Comparison of ENCODE assay signal across 11 cellular contexts in genomic region chr15:71679223-71680078, GRCh38.
A peak's percentile ranks its signal among the peaks of the same experiment; 100 is the strongest.
DNase-seq lines count a peak whose midpoint lies in the region; ATAC-seq lines count a peak whose summit lies in the region.
"Had no signal": no experiment of that assay in that cellular context is flagged by ENCODE, and none has a peak within 500 bp of the region (broad histone marks: within the 10 kb centered on the region; RNA-seq: fewer than 3 reads in every experiment).

No MANE protein-coding gene starts in this region.

- H3K27me3 Mint-ChIP-seq in activated CD4-positive, alpha-beta T cell treated with anti-CD3 and anti-CD28 coated beads, Interleukin-2, amount 10 ng/mL, durations not matched to agents 24 days and 14 days, result peaks cover 5% of the 10 kb centered on the region

- no peaks in the 10 kb centered on the region for H3K36me3 ChIP-seq in SJSA1
- no peaks in the 10 kb centered on the region for H3K36me3 ChIP-seq in skeletal muscle tissue (ENCODE audit: control insufficient read depth in 3 of 3, insufficient read depth in 3 of 3, low read length in 3 of 3)

- peak; percentile 48 for DNase-seq in activated CD4-positive, alpha-beta T cell treated with anti-CD3 and anti-CD28 coated beads, Interleukin-2, amount 10 ng/mL, durations not matched to agents 24 days and 14 days
- no peak for DNase-seq in activated CD4-positive, alpha-beta T cell treated with anti-CD3 and anti-CD28 coated beads, Interleukin-2, amount 50 U/mL, for 48 hours
- DNase-seq in SJSA1 (ENCODE audit: low read depth in 1 of 2, low spot score in 2 of 2) (no peak), fibroblast of peridontal ligament (ENCODE audit: extremely low read depth) (peak; percentile 33), OCI-M1 (lab: John Stamatoyannopoulos, UW) (no peak)
- DNase-seq in stimulated activated CD4-positive, alpha-beta T cell treated with anti-CD3 and anti-CD28 coated beads, Interleukin-4, amount 100 ng/mL, for 24 hours, result no peak
- DNase-seq: GDM1, retina, RPMI8226 had no signal

- no peaks in the 10 kb centered on the region for H3K36me3 Mint-ChIP-seq in activated CD4-positive, alpha-beta T cell treated with anti-CD3 and anti-CD28 coated beads, Interleukin-2, amount 10 ng/mL, durations not matched to agents 24 days and 14 days (ENCODE audit: low read depth)

- H3K27me3 ChIP-seq in SJSA1 (replicated peaks), result no peaks in the 10 kb centered on the region
- no peaks in the 10 kb centered on the region for H3K27me3 ChIP-seq in skeletal muscle tissue (ENCODE audit: control insufficient read depth in 3 of 3, insufficient read depth in 3 of 3, low read length in 3 of 3)

- H3K4me1 Mint-ChIP-seq in activated CD4-positive, alpha-beta T cell treated with anti-CD3 and anti-CD28 coated beads, Interleukin-2, amount 10 ng/mL, durations not matched to agents 24 days and 14 days, result peaks cover 25% of the 10 kb centered on the region

- H3K27ac Mint-ChIP-seq in activated CD4-positive, alpha-beta T cell treated with anti-CD3 and anti-CD28 coated beads, Interleukin-2, amount 10 ng/mL, durations not matched to agents 24 days and 14 days, result no peak overlapping the region

- H3K9me3 ChIP-seq in SJSA1 (replicated peaks), result no peaks in the 10 kb centered on the region
- H3K9me3 ChIP-seq in skeletal muscle tissue (ENCODE audit: control insufficient read depth in 3 of 3, low read length in 3 of 3), result no peaks in the 10 kb centered on the region

- H3K4me1 ChIP-seq in SJSA1 (replicated peaks) (peaks cover 35% of the 10 kb centered on the region), skeletal muscle tissue (ENCODE audit: control insufficient read depth in 3 of 3, insufficient read depth in 3 of 3, low read length in 3 of 3) (peaks cover 8 to 26% (median 18%) of the 10 kb centered on the region in 3 donors)

- H3K4me3 Mint-ChIP-seq in activated CD4-positive, alpha-beta T cell treated with anti-CD3 and anti-CD28 coated beads, Interleukin-2, amount 10 ng/mL, durations not matched to agents 24 days and 14 days, result no peak overlapping the region

- intact Hi-C loops in activated CD4-positive, alpha-beta T cell treated with anti-CD3 and anti-CD28 coated beads, Interleukin-2, amount 10 ng/mL, durations not matched to agents 24 days and 14 days (cut with micrococcal nuclease), result no loop called here

- no peak overlapping the region for H3K9ac ChIP-seq in skeletal muscle tissue (ENCODE audit: low read depth in 1 of 3, low read length in 3 of 3)

- ATAC-seq in HG02973 (IDR thresholded peaks at IDR 0.05; ENCODE audit: unreplicated experiment), result no peak

- 0 out of 2 replicates have a peak overlapping the region, but pooled peaks have one; percentile 4 for H3K27ac ChIP-seq in SJSA1
- peak overlapping the region; percentile 27 for H3K27ac ChIP-seq in skeletal muscle tissue (ENCODE audit: low read depth, low read length)

- peaks cover 3% of the 10 kb centered on the region for H3K9me3 Mint-ChIP-seq in activated CD4-positive, alpha-beta T cell treated with anti-CD3 and anti-CD28 coated beads, Interleukin-2, amount 10 ng/mL, durations not matched to agents 24 days and 14 days

- H3K4me3 ChIP-seq in SJSA1 (no peak overlapping the region), skeletal muscle tissue (ENCODE audit: low read length in 3 of 3) (no peak overlapping the region)

Comparison
In these comparisons a context has a peak if more than half of its experiments do, and no peak if none do; other contexts are left out.
1. DNase-seq: peak in activated CD4-positive, alpha-beta T cell treated with anti-CD3 and anti-CD28 coated beads, Interleukin-2, amount 10 ng/mL, durations not matched to agents 24 days and 14 days (single experiment) and fibroblast of peridontal ligament (single experiment); none in activated CD4-positive, alpha-beta T cell treated with anti-CD3 and anti-CD28 coated beads, Interleukin-2, amount 50 U/mL, for 48 hours (0 of 2), SJSA1 (0 of 2), OCI-M1 (single experiment) and stimulated activated CD4-positive, alpha-beta T cell treated with anti-CD3 and anti-CD28 coated beads, Interleukin-4, amount 100 ng/mL, for 24 hours (single experiment).